In genomic region chr17:68085751-68086445, GRCh38 we compare ENCODE assay signal across 8 cellular contexts. TPM values are rescaled to one million over a fixed set of nuclear protein-coding genes. Genes with fewer than 3 reads are reported as not detected.
DNase-seq lines count a peak whose midpoint lies in the region; ATAC-seq and TF ChIP-seq lines count a peak whose summit lies in the region.

No MANE protein-coding gene starts in this region.

- WGBS in urinary bladder, result 56% methylated on average over 8 of the region's 8 CpGs

- intact Hi-C loops in Right ventricle myocardium superior (cut with DNase I), result no loop called here
- intact Hi-C loops in left ventricle myocardium superior (cut with micrococcal nuclease), result no loop called here
- intact Hi-C loops in ascending aorta (cut with DNase I), result no loop called here

- no peak overlapping the region for H3K27ac ChIP-seq in right atrium auricular region
- no peak overlapping the region for H3K27ac ChIP-seq in RWPE2 (ENCODE audit: poor library complexity, severe bottlenecking)
- no peak overlapping the region for H3K27ac ChIP-seq in urinary bladder (ENCODE audit: low read depth)
- H3K27ac ChIP-seq in ascending aorta, result no peak overlapping the region

- DNase-seq in Right ventricle myocardium superior (no peak), right atrium auricular region (ENCODE audit: low spot score) (no peak), RWPE2 (ENCODE audit: low spot score) (no peak), left ventricle myocardium superior (no peak), ascending aorta (ENCODE audit: low spot score in 2 of 2) (no peak)
- DNase-seq in stimulated activated CD4-positive, alpha-beta T cell treated with anti-CD3 and anti-CD28 coated beads, Interleukin-4, amount 100 ng/mL, for 24 hours, result no peak

- no peaks in the 10 kb centered on the region for H3K27me3 ChIP-seq in right atrium auricular region
- H3K27me3 ChIP-seq in RWPE2 (ENCODE audit: insufficient read depth, poor library complexity, severe bottlenecking), result no peaks in the 10 kb centered on the region
- H3K27me3 ChIP-seq in ascending aorta, result no peaks in the 10 kb centered on the region

- H3K4me3 ChIP-seq in right atrium auricular region (no peak overlapping the region), RWPE2 (ENCODE audit: severe bottlenecking) (no peak overlapping the region), urinary bladder (ENCODE audit: low read depth, low read length) (peak overlapping the region; percentile 7), ascending aorta (no peak overlapping the region)

- H3K36me3 ChIP-seq in right atrium auricular region (no peaks in the 10 kb centered on the region), RWPE2 (ENCODE audit: low read depth) (no peaks in the 10 kb centered on the region), urinary bladder (ENCODE audit: insufficient read depth) (no peaks in the 10 kb centered on the region), ascending aorta (no peaks in the 10 kb centered on the region)

- H3K9me3 ChIP-seq in right atrium auricular region (no peaks in the 10 kb centered on the region), RWPE2 (ENCODE audit: severe bottlenecking) (no peaks in the 10 kb centered on the region), ascending aorta (no peaks in the 10 kb centered on the region)

- TF ChIP-seq CTCF in right atrium auricular region (IDR thresholded peaks at IDR 0.05) (no peak), RWPE2 (IDR thresholded peaks at IDR 0.05; ENCODE audit: poor library complexity, severe bottlenecking) (no peak), ascending aorta (IDR thresholded peaks at IDR 0.05) (no peak)

- H3K4me1 ChIP-seq in right atrium auricular region (no peaks in the 10 kb centered on the region), RWPE2 (ENCODE audit: insufficient read depth, poor library complexity, severe bottlenecking) (no peaks in the 10 kb centered on the region), urinary bladder (ENCODE audit: insufficient read depth) (peaks cover 2% of the 10 kb centered on the region), ascending aorta (no peaks in the 10 kb centered on the region)

- peak; percentile 48 for ATAC-seq in Right ventricle myocardium superior (ENCODE audit: poor library complexity)
- peak; percentile 48 for ATAC-seq in RWPE2 (ENCODE audit: low read depth)
- peak; percentile 44 for ATAC-seq in left ventricle myocardium superior
- ATAC-seq in HG02973 (IDR thresholded peaks at IDR 0.05; ENCODE audit: unreplicated experiment), result no peak

RNA-seq across cellular contexts. Expression of gene KPNA2, which starts 50.4 kb away (rescaled TPM):
- total RNA-seq in Right ventricle myocardium superior (19.7 TPM), right atrium auricular region (10 to 100 TPM; 17.9 to 19.2 TPM), left ventricle myocardium superior (21.3 TPM), urinary bladder (52.3 TPM), ascending aorta (11.6 TPM)
- 12.6 TPM for polyA plus RNA-seq in urinary bladder
